In genomic region chr5:2332521-2332920, GRCh38 we compare ENCODE assay signal across 22 cellular contexts.
"Had no signal": no experiment of that assay in that cellular context is flagged by ENCODE, and none has a peak within 500 bp of the region (broad histone marks: within the 10 kb centered on the region; RNA-seq: fewer than 3 reads in every experiment).

No MANE protein-coding gene starts in this region.

- DNase-seq: IMR-90, Karpas-422, KG1, MG63, NCI-H1092, NCI-H1417 treated with DMSO at 0.1 percent for 48 hours, NCI-H1694 treated with DMSO at 0.1 percent for 48 hours, NCI-H1930, NCI-H2081, NCI-H2171, NCI-H226, NCI-H446, NCI-H510A, NCI-H524 treated with DMSO at 0.1 percent for 48 hours, NCI-H69, NCI-H774, RPMI8226, SHP77, SK-N-SH, SW 1271 had no signal

- H3K4me3 ChIP-seq: MG63 had no signal

- H3K9ac ChIP-seq: SK-N-SH had no signal

- H3K36me3 ChIP-seq: MG63 had no signal

- FAIRE-seq: RCC 7860 had no signal

- H3K27ac ChIP-seq: HL-60 had no signal

- H3K4me2 ChIP-seq: SK-N-SH had no signal

- H3K9me3 ChIP-seq: MG63, SK-N-SH had no signal
